In genomic region chr3:147730311-147730710, GRCh38 we compare ENCODE assay signal across 1 cellular context.
TF ChIP-seq lines count a peak whose summit lies in the region.

No MANE protein-coding gene starts in this region.

TF ChIP-seq in H1, 55 proteins besides CTCF, POLR2A, EP300 and RAD21 (continued from another document):
- TF ChIP-seq TCF12 (IDR thresholded peaks at IDR 0.05; ENCODE audit: low read depth, low read length) (no peak), HDAC6 (IDR thresholded peaks at IDR 0.05; ENCODE audit: low read depth, low read length) (no peak), CHD7 (IDR thresholded peaks at IDR 0.05; ENCODE audit: insufficient replicate concordance, low read length) (no peak), BCL11A (IDR thresholded peaks at IDR 0.05; ENCODE audit: low read depth in 2 of 2, low read length in 2 of 2) (no peak), ATF2 (IDR thresholded peaks at IDR 0.05; ENCODE audit: low read length) (no peak), SP2 (IDR thresholded peaks at IDR 0.05; ENCODE audit: low read length) (no peak), KDM4A (IDR thresholded peaks at IDR 0.05; ENCODE audit: low read depth, low read length, severe bottlenecking) (no peak)
